In the genomic region with DNA sequence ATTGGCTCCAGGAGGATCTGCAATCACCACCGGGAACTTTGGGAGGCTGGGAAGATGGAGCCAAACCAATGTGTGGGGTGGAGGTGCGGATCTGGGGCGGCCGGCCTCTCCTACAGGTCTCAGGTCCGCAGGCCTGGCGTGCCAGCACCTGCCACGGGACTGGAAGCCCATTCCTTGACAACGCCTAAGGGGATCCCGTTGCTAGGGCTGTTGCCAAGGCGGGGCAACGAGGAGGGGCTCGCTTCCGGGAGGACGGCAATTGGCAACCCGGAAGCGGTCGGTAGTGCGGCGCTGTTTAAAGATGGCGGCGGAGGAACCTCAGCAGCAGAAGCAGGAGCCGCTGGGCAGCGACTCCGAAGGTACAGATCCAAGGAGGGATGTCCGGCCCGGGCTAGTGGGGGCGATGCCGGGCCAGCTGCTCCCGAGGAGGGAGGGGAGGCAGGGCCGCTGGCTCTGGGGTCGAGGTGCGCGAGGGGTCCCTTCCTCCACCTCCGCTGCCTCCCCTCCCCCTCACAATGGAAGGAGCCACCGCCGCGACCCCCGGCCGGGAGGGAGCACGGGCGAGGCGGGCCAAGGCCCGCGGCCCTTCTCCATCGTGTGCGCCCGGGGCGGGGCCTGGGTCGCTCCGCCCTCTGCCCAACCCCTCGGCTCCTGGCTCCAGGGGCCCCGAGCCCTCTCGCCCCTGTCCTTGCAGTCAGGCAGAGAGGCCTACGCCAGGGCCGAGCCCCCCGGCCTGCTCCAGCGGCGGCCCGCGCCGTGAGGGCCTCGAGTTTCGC, we compare ENCODE assay signal across 8 cellular contexts. TPM values are rescaled to one million over a fixed set of nuclear protein-coding genes. Genes with fewer than 3 reads are reported as not detected.
A peak's percentile ranks its signal among the peaks of the same experiment; 100 is the strongest.
DNase-seq lines count a peak whose midpoint lies in the region; ATAC-seq and TF ChIP-seq lines count a peak whose summit lies in the region.

A gene with protein sequence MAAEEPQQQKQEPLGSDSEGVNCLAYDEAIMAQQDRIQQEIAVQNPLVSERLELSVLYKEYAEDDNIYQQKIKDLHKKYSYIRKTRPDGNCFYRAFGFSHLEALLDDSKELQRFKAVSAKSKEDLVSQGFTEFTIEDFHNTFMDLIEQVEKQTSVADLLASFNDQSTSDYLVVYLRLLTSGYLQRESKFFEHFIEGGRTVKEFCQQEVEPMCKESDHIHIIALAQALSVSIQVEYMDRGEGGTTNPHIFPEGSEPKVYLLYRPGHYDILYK (plus strand): TSS at position 283 of the 776 bp plus-strand sequence. CDS start 19 bp downstream, at position 302.

- H3K27me3 Mint-ChIP-seq in activated CD4-positive, alpha-beta memory T cell treated with anti-CD3 and anti-CD28 coated beads, Interleukin-2, amount 10 ng/mL, durations not matched to agents 7 days and 5 days = no peaks in the 10 kb centered on the region

- no peak for TF ChIP-seq CTCF in lower leg skin (IDR thresholded peaks at IDR 0.05)

- H3K9me3 ChIP-seq in BLaER1 treated with 17β-estradiol and CSF1 and Interleukin-3, amounts not matched to agents 10 nM and 100 nM (replicated peaks in 1 of 11) = no peaks in the 10 kb centered on the region

- peaks cover 37% of the 10 kb centered on the region for H3K4me1 Mint-ChIP-seq in activated CD4-positive, alpha-beta memory T cell treated with anti-CD3 and anti-CD28 coated beads, Interleukin-2, amount 10 ng/mL, durations not matched to agents 7 days and 5 days

- peak in 1 of 2 donors; percentile 11 for TF ChIP-seq POLR2A in lower leg skin (IDR thresholded peaks at IDR 0.05)

- CTCF ChIA-PET in activated CD4-positive, alpha-beta memory T cell treated with anti-CD3 and anti-CD28 coated beads, Interleukin-2, amount 10 ng/mL, durations not matched to agents 7 days and 5 days (lab: Charles Lee) = interaction anchor here (0.9 to 1.8 kb wide), 3 partner anchors 14 to 149 kb away, joined by 3 to 5 read pairs (median 4); no protein-coding TSS in a partner anchor

- no peaks in the 10 kb centered on the region for H3K27me3 ChIP-seq in BLaER1 treated with 17β-estradiol and CSF1 and Interleukin-3, amounts not matched to agents 10 nM and 100 nM

- H3K4me2 ChIP-seq in BLaER1 treated with 17β-estradiol and CSF1 and Interleukin-3, amounts not matched to agents 10 nM and 100 nM = peak within 1 kb of the TSS; percentile 81 to 98 (median 95)

- POLR2A ChIA-PET in activated CD4-positive, alpha-beta memory T cell treated with anti-CD3 and anti-CD28 coated beads, Interleukin-2, amount 10 ng/mL, durations not matched to agents 7 days and 5 days (lab: Charles Lee) = interaction anchor here (0.6 to 1.4 kb wide), 9 partner anchors 11 to 220 kb away, joined by 3 to 27 read pairs (median 5); a partner anchor contains a TSS

- ATAC-seq in GM19372 (IDR thresholded peaks at IDR 0.05; ENCODE audit: low read depth, unreplicated experiment) (peak; percentile 79), HG03571 (IDR thresholded peaks at IDR 0.05; ENCODE audit: unreplicated experiment) (peak; percentile 75)

- peak within 1 kb of the TSS; percentile 93 for H3K27ac Mint-ChIP-seq in activated CD4-positive, alpha-beta memory T cell treated with anti-CD3 and anti-CD28 coated beads, Interleukin-2, amount 10 ng/mL, durations not matched to agents 7 days and 5 days

- peak within 1 kb of the TSS; percentile 85 to 99 (median 92) for H3K4me3 ChIP-seq in BLaER1 treated with 17β-estradiol and CSF1 and Interleukin-3, amounts not matched to agents 10 nM and 100 nM
- peak within 1 kb of the TSS; percentile 91 for H3K4me3 ChIP-seq in lower leg skin (ENCODE audit: low read depth, poor library complexity, severe bottlenecking)

- peak within 1 kb of the TSS; percentile 93 to 98 (median 96) for H3K9ac ChIP-seq in BLaER1 treated with 17β-estradiol and CSF1 and Interleukin-3, amounts not matched to agents 10 nM and 100 nM

- DNase-seq in NCI-H82 (lab: John Stamatoyannopoulos, UW) = peak; percentile 96
- peak; percentile 91 for DNase-seq in activated CD4-positive, alpha-beta memory T cell treated with anti-CD3 and anti-CD28 coated beads, Interleukin-2, amount 10 ng/mL, durations not matched to agents 7 days and 5 days
- peak; percentile 97 for DNase-seq in ecto neural progenitor cell (ENCODE audit: low spot score)
- DNase-seq in lower leg skin (ENCODE audit: low spot score in 2 of 2) = peak; percentile 90 to 98
- DNase-seq in stimulated activated CD4-positive, alpha-beta T cell treated with anti-CD3 and anti-CD28 coated beads, Interleukin-4, amount 100 ng/mL, for 48 hours (ENCODE audit: low read depth in 2 of 2) = peak; percentile 80 to 89

- H4K20me1 ChIP-seq in BLaER1 treated with 17β-estradiol and CSF1 and Interleukin-3, amounts not matched to agents 10 nM and 100 nM = peaks cover 22 to 67% (median 56%) of the 10 kb centered on the region in 11 experiments; a peak in 21 of 22 replicates

- H3K4me1 ChIP-seq in BLaER1 treated with 17β-estradiol and CSF1 and Interleukin-3, amounts not matched to agents 10 nM and 100 nM = peaks cover 40 to 66% (median 61%) of the 10 kb centered on the region in 10 experiments

- peaks cover 28% of the 10 kb centered on the region for H3K36me3 Mint-ChIP-seq in activated CD4-positive, alpha-beta memory T cell treated with anti-CD3 and anti-CD28 coated beads, Interleukin-2, amount 10 ng/mL, durations not matched to agents 7 days and 5 days (ENCODE audit: low read depth)

- WGBS in lower leg skin, 2 donors = 0 to 2% methylated on average over 12 to 46 of the region's 63 CpGs

- intact Hi-C loops in lower leg skin (cut with DNase I; ENCODE audit: low total_unique reads) = no loop called here

- H3K9me3 Mint-ChIP-seq in activated CD4-positive, alpha-beta memory T cell treated with anti-CD3 and anti-CD28 coated beads, Interleukin-2, amount 10 ng/mL, durations not matched to agents 7 days and 5 days = no peaks in the 10 kb centered on the region

- H3K36me3 ChIP-seq in BLaER1 treated with 17β-estradiol and CSF1 and Interleukin-3, amounts not matched to agents 10 nM and 100 nM = peaks cover 31 to 40% (median 35%) of the 10 kb centered on the region in 11 experiments

- peak within 1 kb of the TSS; percentile 100 for H3K4me3 Mint-ChIP-seq in activated CD4-positive, alpha-beta memory T cell treated with anti-CD3 and anti-CD28 coated beads, Interleukin-2, amount 10 ng/mL, durations not matched to agents 7 days and 5 days

- H3K27ac ChIP-seq in BLaER1 treated with 17β-estradiol and CSF1 and Interleukin-3, amounts not matched to agents 10 nM and 100 nM = peak within 1 kb of the TSS; percentile 93 to 98 (median 96)

RNA-seq across cellular contexts. Expression of the gene that starts here (rescaled TPM):
- 10 to 100 TPM; 86.8 to 93.6 TPM for total RNA-seq in activated CD4-positive, alpha-beta memory T cell treated with anti-CD3 and anti-CD28 coated beads, Interleukin-2, amount 10 ng/mL, durations not matched to agents 7 days and 5 days
- 10 to 100 TPM; 48.8 to 94.8 (median 81.7) TPM for total RNA-seq in lower leg skin

Comparison
In these comparisons a context has a peak if more than half of its experiments do, and no peak if none do; other contexts are left out.
1. Peak in every context shown above with its lines: DNase-seq, ATAC-seq, H3K4me3 ChIP-seq and H3K27ac ChIP-seq.